In genomic region chr11:70301191-70301590, GRCh38 we compare ENCODE assay signal across 25 cellular contexts.
"Had no signal": no experiment of that assay in that cellular context is flagged by ENCODE, and none has a peak within 500 bp of the region (broad histone marks: within the 10 kb centered on the region; RNA-seq: fewer than 3 reads in every experiment).

No MANE protein-coding gene starts in this region.

- H3K27me3 Mint-ChIP-seq: activated CD4-positive, alpha-beta memory T cell treated with anti-CD3 and anti-CD28 coated beads, Interleukin-2, amount 10 ng/mL, durations not matched to agents 7 days and 5 days; activated CD4-positive, alpha-beta T cell treated with anti-CD3 and anti-CD28 coated beads, Interleukin-2, amount 10 ng/mL, durations not matched to agents 7 days and 5 days; activated naive CD8-positive, alpha-beta T cell treated with anti-CD3 and anti-CD28 coated beads, Interleukin-2, amount 10 ng/mL, durations not matched to agents 7 days and 5 days; activated T-helper 17 cell treated with anti-CD3 and anti-CD28 coated beads, Interleukin-2, amount 50 U/mL, for 72 hours had no signal

- H3K4me3 Mint-ChIP-seq: activated CD4-positive, alpha-beta memory T cell treated with anti-CD3 and anti-CD28 coated beads, Interleukin-2, amount 10 ng/mL, durations not matched to agents 7 days and 5 days; activated CD4-positive, alpha-beta T cell treated with anti-CD3 and anti-CD28 coated beads, Interleukin-2, amount 10 ng/mL, durations not matched to agents 7 days and 5 days; activated naive CD8-positive, alpha-beta T cell treated with anti-CD3 and anti-CD28 coated beads, Interleukin-2, amount 10 ng/mL, durations not matched to agents 7 days and 5 days; activated T-helper 17 cell treated with anti-CD3 and anti-CD28 coated beads, Interleukin-2, amount 50 U/mL, for 72 hours had no signal

- H3K4me1 ChIP-seq: SJCRH30 had no signal

- H3K4me3 ChIP-seq: adrenal gland, K562, Peyer's patch, SJCRH30 had no signal

- H3K9me3 ChIP-seq: adrenal gland, Peyer's patch, SJCRH30 had no signal

- DNase-seq: activated CD4-positive, alpha-beta memory T cell treated with anti-CD3 and anti-CD28 coated beads, Interleukin-2, amount 10 ng/mL, durations not matched to agents 7 days and 5 days; activated CD4-positive, alpha-beta T cell treated with anti-CD3 and anti-CD28 coated beads, Interleukin-2, amount 10 ng/mL, durations not matched to agents 7 days and 5 days; activated CD4-positive, CD25-positive, alpha-beta regulatory T cell; activated naive CD4-positive, alpha-beta T cell treated with anti-CD3 and anti-CD28 coated beads, Interleukin-2, amount 50 U/mL, for 16 hours; activated naive CD8-positive, alpha-beta T cell treated with anti-CD3 and anti-CD28 coated beads, Interleukin-2, amount 10 ng/mL, durations not matched to agents 7 days and 5 days; activated T-cell treated with anti-CD3 and anti-CD28 coated beads for 4 hours; activated T-cell treated with anti-CD3 and anti-CD28 coated beads, Interleukin-2, amount 50 U/mL, for 48 hours; adrenal gland; anterior cingulate cortex; Karpas-422; NCI-H1105 treated with DMSO at 0.1 percent for 48 hours; NCI-H1436 treated with DMSO at 0.1 percent for 48 hours; NCI-H187; NCI-H2081; NCI-H510A treated with DMSO at 0.1 percent for 48 hours; NCI-H69; NK-92 treated with Interleukin-12 subunit alpha and Interleukin-12 subunit beta, amount 100 ng/mL, for 24 hours; Right ventricle myocardium superior; SJCRH30; T-helper 2 cell; T1000 had no signal

- H3K27ac Mint-ChIP-seq: activated CD4-positive, alpha-beta memory T cell treated with anti-CD3 and anti-CD28 coated beads, Interleukin-2, amount 10 ng/mL, durations not matched to agents 7 days and 5 days; activated CD4-positive, alpha-beta T cell treated with anti-CD3 and anti-CD28 coated beads, Interleukin-2, amount 10 ng/mL, durations not matched to agents 7 days and 5 days; activated naive CD8-positive, alpha-beta T cell treated with anti-CD3 and anti-CD28 coated beads, Interleukin-2, amount 10 ng/mL, durations not matched to agents 7 days and 5 days; activated T-helper 17 cell treated with anti-CD3 and anti-CD28 coated beads, Interleukin-2, amount 50 U/mL, for 72 hours had no signal

- H3K9me3 Mint-ChIP-seq: activated CD4-positive, alpha-beta memory T cell treated with anti-CD3 and anti-CD28 coated beads, Interleukin-2, amount 10 ng/mL, durations not matched to agents 7 days and 5 days; activated CD4-positive, alpha-beta T cell treated with anti-CD3 and anti-CD28 coated beads, Interleukin-2, amount 10 ng/mL, durations not matched to agents 7 days and 5 days; activated naive CD8-positive, alpha-beta T cell treated with anti-CD3 and anti-CD28 coated beads, Interleukin-2, amount 10 ng/mL, durations not matched to agents 7 days and 5 days; activated T-helper 17 cell treated with anti-CD3 and anti-CD28 coated beads, Interleukin-2, amount 50 U/mL, for 72 hours had no signal

- H3K27ac ChIP-seq: adrenal gland, Peyer's patch, RWPE1, SJCRH30 had no signal

- ATAC-seq: activated T-helper 17 cell treated with anti-CD3 and anti-CD28 coated beads, Interleukin-2, amount 50 U/mL, for 72 hours; K562 had no signal

- H3K4me1 Mint-ChIP-seq: activated CD4-positive, alpha-beta memory T cell treated with anti-CD3 and anti-CD28 coated beads, Interleukin-2, amount 10 ng/mL, durations not matched to agents 7 days and 5 days; activated CD4-positive, alpha-beta T cell treated with anti-CD3 and anti-CD28 coated beads, Interleukin-2, amount 10 ng/mL, durations not matched to agents 7 days and 5 days had no signal
